In genomic region chr6:170247178-170247701, GRCh38 we compare ENCODE assay signal across 24 cellular contexts. TPM values are rescaled to one million over a fixed set of nuclear protein-coding genes. Genes with fewer than 3 reads are reported as not detected.
DNase-seq lines count a peak whose midpoint lies in the region; ATAC-seq and TF ChIP-seq lines count a peak whose summit lies in the region.
"Had no signal": no experiment of that assay in that cellular context is flagged by ENCODE, and none has a peak within 500 bp of the region (broad histone marks: within the 10 kb centered on the region; RNA-seq: fewer than 3 reads in every experiment).

No MANE protein-coding gene starts in this region.

- no peak overlapping the region for H3K18ac ChIP-seq in trophoblast cell (ENCODE audit: low read length)

- ATAC-seq in right cardiac atrium: peak in 1 of 2 donors; percentile 25
- no peak for ATAC-seq in GM21737 (IDR thresholded peaks at IDR 0.05; ENCODE audit: unreplicated experiment)
- ATAC-seq: K562 had no signal

- no peak overlapping the region for H4K12ac ChIP-seq in trophoblast cell (ENCODE audit: low read depth, low read length)

- H3K9ac ChIP-seq in mammary epithelial cell (ENCODE audit: insufficient read depth, low read length) (no peak overlapping the region), trophoblast cell (ENCODE audit: low read length) (no peak overlapping the region)
- H3K9ac ChIP-seq: BLaER1 treated with 17β-estradiol and CSF1 and Interleukin-3, amounts not matched to agents 10 nM and 100 nM had no signal

- no peak overlapping the region for H3K27ac ChIP-seq in mammary epithelial cell (ENCODE audit: insufficient read depth, low read depth, low read length)
- H3K27ac ChIP-seq in right cardiac atrium (ENCODE audit: low read length): no peak overlapping the region
- no peak overlapping the region for H3K27ac ChIP-seq in trophoblast cell (ENCODE audit: low read depth, low read length)
- H3K27ac ChIP-seq in hepatocyte: no peak overlapping the region
- no peak overlapping the region for H3K27ac ChIP-seq in tibial artery
- H3K27ac ChIP-seq: BLaER1 treated with 17β-estradiol and CSF1 and Interleukin-3, amounts not matched to agents 10 nM and 100 nM; left lung; RWPE1; SK-N-MC; thyroid gland had no signal

- CTCF ChIA-PET in mammary epithelial cell (lab: Charles Lee; ENCODE audit: low non-redundant PET): no interaction called here

- intact Hi-C loops in mammary epithelial cell (cut with micrococcal nuclease) (loop anchor here (1.0 to 5.0 kb wide), 2 partner anchors 297 to 415 kb away; no protein-coding TSS in a partner anchor), right cardiac atrium (cut with DNase I) (no loop called here), tibial artery (cut with DNase I; ENCODE audit: low total_unique reads) (no loop called here)

- no peak overlapping the region for H3K23ac ChIP-seq in trophoblast cell (ENCODE audit: low read length)

- no peak overlapping the region for H4K8ac ChIP-seq in trophoblast cell (ENCODE audit: low read depth, low read length)

- H2BK12ac ChIP-seq in trophoblast cell (ENCODE audit: low read length): no peak overlapping the region

- no peak overlapping the region for H2BK120ac ChIP-seq in trophoblast cell (ENCODE audit: insufficient read depth, low read length, poor library complexity)

- H3K4me3 ChIP-seq in mammary epithelial cell (replicated peaks in 1 of 3; ENCODE audit: insufficient read depth in 1 of 3, low read depth in 2 of 3, low read length in 3 of 3) (peak overlapping the region in 1 of 3 experiments; percentile 20), right cardiac atrium (ENCODE audit: low read length) (no peak overlapping the region), trophoblast cell (ENCODE audit: low read depth, low read length) (no peak overlapping the region), hepatocyte (no peak overlapping the region), tibial artery (no peak overlapping the region)
- H3K4me3 ChIP-seq: BLaER1 treated with 17β-estradiol and CSF1 and Interleukin-3, amounts not matched to agents 10 nM and 100 nM; K562; left lung; SK-N-MC; smooth muscle cell; thyroid gland had no signal

- H3K4ac ChIP-seq in trophoblast cell (ENCODE audit: low read depth, low read length): no peak overlapping the region

- H3K9me3 ChIP-seq in mammary epithelial cell (replicated peaks; ENCODE audit: insufficient read depth, low read length) (no peaks in the 10 kb centered on the region), right cardiac atrium (ENCODE audit: control insufficient read depth, low read length) (no peaks in the 10 kb centered on the region), trophoblast cell (ENCODE audit: insufficient read depth, low read depth, low read length) (peaks cover 1% of the 10 kb centered on the region), hepatocyte (ENCODE audit: low read depth) (no peaks in the 10 kb centered on the region), tibial artery (no peaks in the 10 kb centered on the region)
- H3K9me3 ChIP-seq: BLaER1 treated with 17β-estradiol and CSF1 and Interleukin-3, amounts not matched to agents 10 nM and 100 nM; left lung; thyroid gland had no signal

- H3K4me1 ChIP-seq in mammary epithelial cell (ENCODE audit: insufficient read depth, low read length): no peaks in the 10 kb centered on the region
- peaks cover 4% of the 10 kb centered on the region for H3K4me1 ChIP-seq in right cardiac atrium (ENCODE audit: control insufficient read depth, insufficient read depth, low read length)
- peaks cover 0 to 2% of the 10 kb centered on the region in 2 experiments for H3K4me1 ChIP-seq in trophoblast cell (ENCODE audit: control insufficient read depth in 1 of 2, insufficient read depth in 2 of 2, low read length in 2 of 2)
- H3K4me1 ChIP-seq in hepatocyte (ENCODE audit: insufficient read depth): peaks cover 6% of the 10 kb centered on the region
- peaks cover 0 to 13% (median 7%) of the 10 kb centered on the region in 4 donors for H3K4me1 ChIP-seq in tibial artery
- H3K4me1 ChIP-seq: left lung, thyroid gland had no signal

- H3K27me3 ChIP-seq in mammary epithelial cell (ENCODE audit: insufficient read depth, low read length) (no peaks in the 10 kb centered on the region), right cardiac atrium (ENCODE audit: control insufficient read depth, insufficient read depth) (no peaks in the 10 kb centered on the region), trophoblast cell (ENCODE audit: insufficient read depth, low read length) (no peaks in the 10 kb centered on the region), hepatocyte (no peaks in the 10 kb centered on the region), tibial artery (peaks cover 0 to 58% of the 10 kb centered on the region in 2 donors)
- H3K27me3 ChIP-seq: thyroid gland had no signal

- peak overlapping the region; percentile 34 for H3K14ac ChIP-seq in trophoblast cell (ENCODE audit: low read length)

- no peak overlapping the region for H4K91ac ChIP-seq in trophoblast cell (ENCODE audit: low read depth, low read length)

- H3K4me2 ChIP-seq in mammary epithelial cell (ENCODE audit: insufficient read depth, low read depth, low read length) (peak overlapping the region; percentile 75), trophoblast cell (ENCODE audit: low read length) (no peak overlapping the region), hepatocyte (no peak overlapping the region)
- H3K4me2 ChIP-seq: BLaER1 treated with 17β-estradiol and CSF1 and Interleukin-3, amounts not matched to agents 10 nM and 100 nM; smooth muscle cell had no signal

- H3K79me1 ChIP-seq in trophoblast cell (ENCODE audit: low read length): no peaks in the 10 kb centered on the region

- no TSS peak for BruUV-seq in mammary epithelial cell (replicated peaks; lab: Mats Ljungman, UMichigan)

- 100% methylated on average over 2 of the region's 22 CpGs for WGBS in mammary epithelial cell (ENCODE audit: low coverage, missing lambda C conversion rate)
- WGBS in right cardiac atrium: 60% methylated on average over 22 of the region's 22 CpGs
- WGBS in trophoblast cell (ENCODE audit: extremely low coverage, insufficient coverage, insufficient read length): no CpG with 5 or more reads among the region's 22 CpGs
- 88% methylated on average over 19 of the region's 22 CpGs for WGBS in hepatocyte (ENCODE audit: low lambda C conversion rate, missing lambda C conversion rate)

- no peaks in the 10 kb centered on the region for H4K20me1 ChIP-seq in mammary epithelial cell (ENCODE audit: insufficient read depth, low read length)
- no peaks in the 10 kb centered on the region for H4K20me1 ChIP-seq in hepatocyte (ENCODE audit: insufficient read depth, poor library complexity, severe bottlenecking)

- H3K79me2 ChIP-seq in mammary epithelial cell (ENCODE audit: insufficient read depth, low read length) (no peaks in the 10 kb centered on the region), trophoblast cell (ENCODE audit: control insufficient read depth, insufficient read depth, low read length, poor library complexity) (no peaks in the 10 kb centered on the region), hepatocyte (no peaks in the 10 kb centered on the region)

- no peaks in the 10 kb centered on the region for H3K9me2 ChIP-seq in hepatocyte (replicated peaks; ENCODE audit: insufficient read depth)

- no peak overlapping the region for H2BK5ac ChIP-seq in trophoblast cell (ENCODE audit: low read depth, low read length, poor library complexity)

- no peak overlapping the region for H2AK5ac ChIP-seq in trophoblast cell (ENCODE audit: low read length)

- dilution Hi-C loops in mammary epithelial cell (cut with HindIII; ENCODE audit: low sequenced_read_pairs): no loop called here

- in situ Hi-C loops in mammary epithelial cell (cut with MboI; ENCODE audit: low sequenced_read_pairs in 2 of 2): no loop called here

- H3K36me3 ChIP-seq in mammary epithelial cell (ENCODE audit: insufficient read depth, low read length): no peaks in the 10 kb centered on the region
- no peaks in the 10 kb centered on the region for H3K36me3 ChIP-seq in trophoblast cell (ENCODE audit: control insufficient read depth in 1 of 2, insufficient read depth in 2 of 2, low read length in 2 of 2)
- H3K36me3 ChIP-seq in hepatocyte (replicated peaks; ENCODE audit: insufficient read depth, low read depth): no peaks in the 10 kb centered on the region
- no peaks in the 10 kb centered on the region for H3K36me3 ChIP-seq in tibial artery
- H3K36me3 ChIP-seq: BLaER1 treated with 17β-estradiol and CSF1 and Interleukin-3, amounts not matched to agents 10 nM and 100 nM; left lung; thyroid gland had no signal

- H2AFZ ChIP-seq in mammary epithelial cell (ENCODE audit: low read depth, low read length) (peak overlapping the region; percentile 75), trophoblast cell (ENCODE audit: insufficient read depth, low read length, poor library complexity) (no peak overlapping the region), hepatocyte (no peak overlapping the region)

- TF ChIP-seq CTCF in mammary epithelial cell (conservative IDR thresholded peaks at IDR 0.05 in 1 of 2, IDR thresholded peaks at IDR 0.05 in 1 of 2; ENCODE audit: extremely low read depth in 1 of 2, insufficient read depth in 1 of 2, low read depth in 1 of 2, low read length in 2 of 2) (peak in 1 of 2 donors; percentile 42), hepatocyte (IDR thresholded peaks at IDR 0.05; ENCODE audit: poor library complexity) (no peak), tibial artery (IDR thresholded peaks at IDR 0.05) (no peak)

- DNase-seq in HPDE6-E6E7 (ENCODE audit: extremely low spot score) (peak; percentile 14), mammary epithelial cell (peak; percentile 19), right cardiac atrium (peak in 2 of 3 donors; percentile 38 to 47), trophoblast cell (no peak), hepatocyte (ENCODE audit: low spot score) (no peak), tibial artery (no peak)
- DNase-seq: activated CD4-positive, alpha-beta T cell treated with anti-CD3 and anti-CD28 coated beads, Interleukin-2, amount 50 U/mL, for 4 hours; activated T-cell treated with anti-CD3 and anti-CD28 coated beads, Interleukin-2, amount 50 U/mL, for 72 hours; DMS153; NCI-H1092 treated with DMSO at 0.1 percent for 48 hours; NCI-H187; NCI-H2171; occipital lobe; stimulated activated CD4-positive, alpha-beta T cell treated with anti-CD3 and anti-CD28 coated beads, Interleukin-1b, Interleukin-23, amount 100 ng/mL, for 48 hours; T-helper 1 cell; thyroid gland had no signal

RNA-seq across cellular contexts. Expression of gene DLL1, which starts 43.6 kb away (rescaled TPM):
- total RNA-seq in mammary epithelial cell: 10 to 100 TPM; 27.5 to 45.8 TPM
- polyA plus RNA-seq in mammary epithelial cell: 10.9 TPM
- polyA minus RNA-seq in mammary epithelial cell: 8.7 TPM
- total RNA-seq in right cardiac atrium: 10 to 100 TPM; 23.9 to 29.2 (median 27.0) TPM
- polyA plus RNA-seq in right cardiac atrium: 25.8 TPM
- 5.2 and 5.8 TPM in 2 replicates for polyA plus RNA-seq in trophoblast cell (2013)
- total RNA-seq in hepatocyte: 2.5 and 3.3 TPM in 2 replicates
- 3.1 and 3.6 TPM in 2 replicates for polyA plus RNA-seq in hepatocyte
- total RNA-seq: K562, OCI-LY7 had no signal
- polyA plus RNA-seq: K562 had no signal

RNA-seq across cellular contexts. Expression of gene FAM120B, which starts 59.3 kb away (rescaled TPM):
- total RNA-seq in mammary epithelial cell (10 to 100 TPM; 27.3 to 29.7 TPM), right cardiac atrium (10 to 100 TPM; 25.8 to 31.9 (median 29.5) TPM), hepatocyte (16.0 and 19.5 TPM in 2 replicates)
- polyA plus RNA-seq in mammary epithelial cell (11.3 TPM), right cardiac atrium (10.7 TPM), hepatocyte (25.0 and 25.8 TPM in 2 replicates)
- 45.2 TPM for polyA minus RNA-seq in mammary epithelial cell
- 17.9 and 18.0 TPM in 2 replicates for polyA plus RNA-seq in trophoblast cell (2013)

Comparison
In these comparisons a context has a peak if more than half of its experiments do, and no peak if none do; other contexts are left out.
1. DNase-seq: peak in HPDE6-E6E7 (single experiment), mammary epithelial cell (single experiment) and right cardiac atrium (2 of 3); none in trophoblast cell (0 of 2), hepatocyte (single experiment) and tibial artery (0 of 2).